In genomic region chr1:99963041-99963795, GRCh38 we compare ENCODE assay signal across 1 cellular context.
A peak's percentile ranks its signal among the peaks of the same experiment; 100 is the strongest.
TF ChIP-seq lines count a peak whose summit lies in the region.

No MANE protein-coding gene starts in this region.

TF ChIP-seq in HEK293, 187 proteins besides CTCF, POLR2A, EP300 and RAD21 (continued from another document):
- TF ChIP-seq ZNF37A (tag by site-specific recombination; IDR thresholded peaks at IDR 0.05) = no peak
- TF ChIP-seq ZNF324 (tag by site-specific recombination; IDR thresholded peaks at IDR 0.05) = no peak
- TF ChIP-seq ZNF791 (tag by site-specific recombination; IDR thresholded peaks at IDR 0.05) = no peak
- peak; percentile 63 for TF ChIP-seq ZNF660 (tag by site-specific recombination; IDR thresholded peaks at IDR 0.05)
TF ChIP-seq in HEK293: peak in this region for 1.
